10 cellular contexts compared by ENCODE assay signal in genomic region chr17:39634384-39634871, GRCh38. TPM values are rescaled to one million over a fixed set of nuclear protein-coding genes. Genes with fewer than 3 reads are reported as not detected.
DNase-seq lines count a peak whose midpoint lies in the region; ATAC-seq, FAIRE-seq and TF ChIP-seq lines count a peak whose summit lies in the region.
"Had no signal": no experiment of that assay in that cellular context is flagged by ENCODE, and none has a peak within 500 bp of the region (broad histone marks: within the 10 kb centered on the region; RNA-seq: fewer than 3 reads in every experiment).

No MANE protein-coding gene starts in this region.

- H2BK120ac ChIP-seq in H1 (replicated peaks; ENCODE audit: low read depth, low read length): no peak overlapping the region
- H2BK120ac ChIP-seq in neuronal stem cell (ENCODE audit: low read depth, low read length): no peak overlapping the region

- peaks cover 14% of the 10 kb centered on the region for H3K27me3 Mint-ChIP-seq in activated CD4-positive, alpha-beta memory T cell treated with anti-CD3 and anti-CD28 coated beads, Interleukin-2, amount 10 ng/mL, durations not matched to agents 7 days and 5 days

- in situ Hi-C loops in HAP-1 (cut with MboI; ENCODE audit: low sequenced_read_pairs): no loop called here

- H3K36me3 Mint-ChIP-seq in activated CD4-positive, alpha-beta memory T cell treated with anti-CD3 and anti-CD28 coated beads, Interleukin-2, amount 10 ng/mL, durations not matched to agents 7 days and 5 days (ENCODE audit: low read depth): no peaks in the 10 kb centered on the region

- H4K20me1 ChIP-seq in PC-3 (ENCODE audit: low read length): no peaks in the 10 kb centered on the region
- peaks cover 0 to 5% of the 10 kb centered on the region in 2 experiments for H4K20me1 ChIP-seq in H1 (replicated peaks in 1 of 2; ENCODE audit: control insufficient read depth in 1 of 2, insufficient read depth in 2 of 2, low read length in 2 of 2)

- H2BK15ac ChIP-seq in H1 (ENCODE audit: low read length): peak overlapping the region; percentile 48; the same call in 1 of the 2 replicates
- H2BK15ac ChIP-seq in neuronal stem cell (ENCODE audit: low read length): peak overlapping the region; percentile 1

- H3K79me1 ChIP-seq in H1 (ENCODE audit: low read depth, low read length): peaks cover 6% of the 10 kb centered on the region
- H3K79me1 ChIP-seq in neuronal stem cell (ENCODE audit: low read depth, low read length): no peaks in the 10 kb centered on the region

- no peak for ATAC-seq in PC-3
- no peak for ATAC-seq in GM18517 (IDR thresholded peaks at IDR 0.05; ENCODE audit: unreplicated experiment)

- H3K9me3 ChIP-seq in HAP-1 (no peaks in the 10 kb centered on the region), PC-3 (ENCODE audit: low read length) (no peaks in the 10 kb centered on the region), H1 (ENCODE audit: insufficient read depth in 2 of 2, low read depth in 1 of 2, low read length in 1 of 2) (no peaks in the 10 kb centered on the region), neuronal stem cell (replicated peaks in 1 of 2; ENCODE audit: control insufficient read depth in 2 of 2, insufficient read depth in 1 of 2, low read depth in 1 of 2, low read length in 2 of 2) (no peaks in the 10 kb centered on the region)

- TF ChIP-seq EP300 in H1 (IDR thresholded peaks at IDR 0.05; ENCODE audit: borderline replicate concordance in 1 of 2, low read depth in 2 of 2, low read length in 2 of 2): no peak

- H4K5ac ChIP-seq in H1 (ENCODE audit: insufficient read length, low read depth, low read length): no peak overlapping the region

- TF ChIP-seq POLR2A in H1 (IDR thresholded peaks at IDR 0.05; ENCODE audit: control extremely low read depth in 1 of 2, low read depth in 2 of 2, low read length in 2 of 2): no peak

- no peak overlapping the region for H3K4me3 Mint-ChIP-seq in activated CD4-positive, alpha-beta memory T cell treated with anti-CD3 and anti-CD28 coated beads, Interleukin-2, amount 10 ng/mL, durations not matched to agents 7 days and 5 days

- FAIRE-seq in D721Med (lab: Jason Lieb, UNC) (no peak), H1 (lab: Jason Lieb, UNC) (peak; percentile 80)
- FAIRE-seq: TTC549 had no signal

- TF ChIP-seq RAD21 in H1 (IDR thresholded peaks at IDR 0.05 in 1 of 2, conservative IDR thresholded peaks at IDR 0.05 in 1 of 2; ENCODE audit: low read depth in 2 of 2, low read length in 2 of 2): peak; percentile 37 to 47; a peak in 3 of 4 replicates

- H3K23ac ChIP-seq in H1 (ENCODE audit: insufficient read length) (no peak overlapping the region), neuronal stem cell (ENCODE audit: low read depth, low read length, poor library complexity) (no peak overlapping the region)

- H4K8ac ChIP-seq in H1 (ENCODE audit: extremely low read depth, insufficient read depth, low read length) (no peak overlapping the region), neuronal stem cell (ENCODE audit: low read depth, low read length) (no peak overlapping the region)

- no peak overlapping the region for H2AFZ ChIP-seq in PC-3 (ENCODE audit: low read length)
- H2AFZ ChIP-seq in H1 (ENCODE audit: low read length): no peak overlapping the region
- peak overlapping the region; percentile 67 for H2AFZ ChIP-seq in neuronal stem cell (ENCODE audit: low read length)

- H3K36me3 ChIP-seq in HAP-1 (replicated peaks): no peaks in the 10 kb centered on the region
- H3K36me3 ChIP-seq in PC-3 (ENCODE audit: low read depth, low read length): no peaks in the 10 kb centered on the region
- no peaks in the 10 kb centered on the region for H3K36me3 ChIP-seq in H1 (ENCODE audit: control insufficient read depth in 2 of 4, insufficient read depth in 4 of 4, low read length in 3 of 4)
- H3K36me3 ChIP-seq in neuronal stem cell (replicated peaks in 1 of 2; ENCODE audit: control insufficient read depth in 2 of 2, insufficient read depth in 2 of 2, low read length in 2 of 2): no peaks in the 10 kb centered on the region

- no peak overlapping the region for H3K27ac Mint-ChIP-seq in activated CD4-positive, alpha-beta memory T cell treated with anti-CD3 and anti-CD28 coated beads, Interleukin-2, amount 10 ng/mL, durations not matched to agents 7 days and 5 days

- POLR2A ChIA-PET in PC-3 (lab: Charles Lee; ENCODE audit: unreplicated experiment) (no interaction called here), H1 (lab: Charles Lee; ENCODE audit: partially characterized antibody) (interaction anchor here (1.2 to 5.8 kb wide), 4 partner anchors 10 to 53 kb away, joined by 3 to 39 read pairs (median 5); partner anchors contain the start of gene PGAP3)
- POLR2A ChIA-PET in activated CD4-positive, alpha-beta memory T cell treated with anti-CD3 and anti-CD28 coated beads, Interleukin-2, amount 10 ng/mL, durations not matched to agents 7 days and 5 days (lab: Charles Lee): interaction anchor here (0.8 to 1.0 kb wide), 2 partner anchors 11 to 182 kb away, joined by 4 to 7 read pairs; no protein-coding TSS in a partner anchor

- H3K18ac ChIP-seq in H1 (ENCODE audit: extremely low read depth, low read length) (no peak overlapping the region), neuronal stem cell (ENCODE audit: low read length) (no peak overlapping the region)

- H3K4me1 Mint-ChIP-seq in activated CD4-positive, alpha-beta memory T cell treated with anti-CD3 and anti-CD28 coated beads, Interleukin-2, amount 10 ng/mL, durations not matched to agents 7 days and 5 days: peaks cover 40% of the 10 kb centered on the region

- CTCF ChIA-PET in PC-3 (lab: Charles Lee): no interaction called here
- CTCF ChIA-PET in H1 (lab: Charles Lee; ENCODE audit: partially characterized antibody): interaction anchor here (0.6 to 49.2 kb wide), 16 partner anchors 5 to 127 kb away, joined by 3 to 1885 read pairs (median 6); partner anchors contain the start of genes ERBB2, MIEN1, PGAP3 and PNMT
- CTCF ChIA-PET in activated CD4-positive, alpha-beta memory T cell treated with anti-CD3 and anti-CD28 coated beads, Interleukin-2, amount 10 ng/mL, durations not matched to agents 7 days and 5 days (lab: Charles Lee): interaction anchor here (0.9 to 9.1 kb wide), 12 partner anchors 9 to 425 kb away, joined by 3 to 151 read pairs (median 4); partner anchors contain the start of genes PPP1R1B and PSMD3

- H3K27me3 ChIP-seq in HAP-1 (ENCODE audit: low read depth): peaks cover 3% of the 10 kb centered on the region; the same call in 1 of the 2 replicates
- H3K27me3 ChIP-seq in PC-3 (ENCODE audit: low read length): no peaks in the 10 kb centered on the region
- H3K27me3 ChIP-seq in H1 (replicated peaks in 1 of 4; ENCODE audit: control insufficient read depth in 3 of 4, extremely low read depth in 1 of 4, insufficient read depth in 3 of 4, low read length in 3 of 4): 0 out of 7 replicates have a peak, but pooled peaks cover 0 to 3% (median 0%) of the 10 kb centered on the region in 4 experiments
- peaks cover 0 to 24% (median 4%) of the 10 kb centered on the region in 3 experiments for H3K27me3 ChIP-seq in neuronal stem cell (ENCODE audit: control insufficient read depth in 3 of 3, insufficient read depth in 3 of 3, low read depth in 1 of 3, low read length in 3 of 3)

- H3K79me2 ChIP-seq in PC-3 (ENCODE audit: low read length) (peaks cover 25% of the 10 kb centered on the region), H1 (ENCODE audit: control insufficient read depth in 1 of 2, insufficient read depth in 2 of 2, low read length in 2 of 2) (peaks cover 8 to 20% of the 10 kb centered on the region in 2 experiments)

- no peak overlapping the region for H3K56ac ChIP-seq in H1 (replicated peaks; ENCODE audit: insufficient read length, low read depth, low read length)

- H2AK5ac ChIP-seq in H1 (ENCODE audit: low read depth, low read length): 0 out of 2 replicates have a peak overlapping the region, but pooled peaks have one; percentile 41
- no peak overlapping the region for H2AK5ac ChIP-seq in neuronal stem cell (ENCODE audit: low read depth, low read length)

- H3K4me1 ChIP-seq in HAP-1: peaks cover 7% of the 10 kb centered on the region
- peaks cover 33% of the 10 kb centered on the region for H3K4me1 ChIP-seq in PC-3 (ENCODE audit: insufficient read depth, low read length)
- H3K4me1 ChIP-seq in H1 (replicated peaks in 1 of 4; ENCODE audit: control insufficient read depth in 3 of 4, insufficient read depth in 4 of 4, low read length in 3 of 4): peaks cover 15 to 47% (median 37%) of the 10 kb centered on the region in 4 experiments
- H3K4me1 ChIP-seq in neuronal stem cell (ENCODE audit: control insufficient read depth in 2 of 2, insufficient read depth in 1 of 2, low read depth in 1 of 2, low read length in 2 of 2): peaks cover 6 to 16% of the 10 kb centered on the region in 2 donors

- peak overlapping the region; percentile 46; the same call in 1 of the 2 replicates for H2BK5ac ChIP-seq in H1 (ENCODE audit: low read depth, low read length)
- peak overlapping the region; percentile 17 for H2BK5ac ChIP-seq in neuronal stem cell (ENCODE audit: low read length)

- 40% methylated on average over 2 of the region's 2 CpGs; no CpG with 5 or more reads in 1 of the 2 experiments for WGBS in H1 (ENCODE audit: extremely low coverage in 1 of 2, insufficient coverage in 1 of 2, insufficient read length in 1 of 2, insufficient replicate concordance in 2 of 2, low coverage in 1 of 2, low lambda C conversion rate in 2 of 2, missing lambda C conversion rate in 1 of 2), 2 experiments
- no CpG with 5 or more reads among the region's 2 CpGs for WGBS in neuronal stem cell (ENCODE audit: extremely low coverage in 2 of 2, insufficient read length in 2 of 2, insufficient replicate concordance in 1 of 2), 2 donors

- H3K4ac ChIP-seq in H1 (replicated peaks; ENCODE audit: insufficient read length, low read depth, low read length) (no peak overlapping the region), neuronal stem cell (ENCODE audit: low read length) (no peak overlapping the region)

- DNase-seq in D721Med (ENCODE audit: insufficient read length, low spot score) (no peak), HAP-1 (ENCODE audit: low spot score in 2 of 2) (peak; percentile 35 to 61), PC-3 (peak; percentile 55), H1 (ENCODE audit: low read depth in 1 of 2, low spot score in 2 of 2) (no peak), neuronal stem cell (ENCODE audit: low spot score) (no peak), cerebellar nuclear complex (lab: John Stamatoyannopoulos, UW) (no peak)
- no peak for DNase-seq in activated CD4-positive, alpha-beta memory T cell treated with anti-CD3 and anti-CD28 coated beads, Interleukin-2, amount 10 ng/mL, durations not matched to agents 7 days and 5 days

- no peak overlapping the region for H3K4me3 ChIP-seq in HAP-1
- H3K4me3 ChIP-seq in PC-3 (ENCODE audit: low read length): no peak overlapping the region
- no peak overlapping the region for H3K4me3 ChIP-seq in H1 (ENCODE audit: extremely low read depth in 1 of 4, insufficient read depth in 2 of 4, low read depth in 3 of 4, low read length in 4 of 4)
- no peak overlapping the region for H3K4me3 ChIP-seq in neuronal stem cell (ENCODE audit: low read length in 2 of 2)

- H3K9ac ChIP-seq in PC-3 (ENCODE audit: low read length) (no peak overlapping the region), H1 (replicated peaks in 1 of 4; ENCODE audit: extremely low read depth in 1 of 4, low read depth in 3 of 4, low read length in 3 of 4) (no peak overlapping the region), neuronal stem cell (ENCODE audit: low read depth, low read length, poor library complexity) (no peak overlapping the region)

- intact Hi-C loops in PC-3 (cut with micrococcal nuclease): no loop called here

- no peaks in the 10 kb centered on the region for H3K9me3 Mint-ChIP-seq in activated CD4-positive, alpha-beta memory T cell treated with anti-CD3 and anti-CD28 coated beads, Interleukin-2, amount 10 ng/mL, durations not matched to agents 7 days and 5 days

- H3K14ac ChIP-seq in H1 (ENCODE audit: insufficient read length): no peak overlapping the region
- no peak overlapping the region for H3K14ac ChIP-seq in neuronal stem cell (ENCODE audit: low read length)

- H3K4me2 ChIP-seq in PC-3 (ENCODE audit: low read length) (no peak overlapping the region), H1 (ENCODE audit: insufficient read depth in 1 of 2, low read depth in 2 of 2, low read length in 2 of 2) (no peak overlapping the region; a peak in 1 of 4 replicates), neuronal stem cell (ENCODE audit: insufficient read depth, low read length, poor library complexity, severe bottlenecking) (no peak overlapping the region)

- H3K27ac ChIP-seq in PC-3 (ENCODE audit: low read length) (no peak overlapping the region), H1 (ENCODE audit: low read depth, low read length) (no peak overlapping the region), neuronal stem cell (replicated peaks; ENCODE audit: low read length) (no peak overlapping the region)

- H2BK12ac ChIP-seq in H1 (ENCODE audit: low read depth, low read length): peak overlapping the region; percentile 27; the same call in 1 of the 2 replicates
- no peak overlapping the region for H2BK12ac ChIP-seq in neuronal stem cell (ENCODE audit: low read length)

- H4K91ac ChIP-seq in H1 (replicated peaks; ENCODE audit: insufficient read length, low read length) (no peak overlapping the region), neuronal stem cell (ENCODE audit: low read depth, low read length, poor library complexity) (no peak overlapping the region)

- no TSS peak for BruUV-seq in PC-3 (replicated peaks; lab: Mats Ljungman, UMichigan)

- H3K23me2 ChIP-seq in H1 (ENCODE audit: low read depth, low read length): peaks cover 8% of the 10 kb centered on the region; the same call in 1 of the 2 replicates

- no peaks in the 10 kb centered on the region for H3K9me2 ChIP-seq in PC-3 (replicated peaks; ENCODE audit: low read length)

- TF ChIP-seq CTCF in D721Med (IDR thresholded peaks at IDR 0.05; ENCODE audit: insufficient read depth, missing control alignments) (peak; percentile 83), PC-3 (conservative IDR thresholded peaks at IDR 0.05; ENCODE audit: low read depth, low read length) (peak; percentile 77), H1 (IDR thresholded peaks at IDR 0.05; ENCODE audit: control extremely low read depth in 1 of 3, insufficient read depth in 1 of 3, low read depth in 1 of 3, low read length in 3 of 3) (peak in 2 of 3 experiments; percentile 60 to 70; a peak in 3 of 4 replicates)

- H2BK20ac ChIP-seq in H1 (ENCODE audit: low read length): no peak overlapping the region

- H3F3A ChIP-seq in PC-3 (ENCODE audit: low read length, unreplicated experiment): no peaks in the 10 kb centered on the region

RNA-seq across cellular contexts. Expression of gene STARD3, which starts 2.5 kb away (rescaled TPM):
- 30.5 and 56.4 TPM in 2 replicates for total RNA-seq in PC-3 (2014; rRNA removed)
- total RNA-seq in H1 (2021; fragmentation: NEBNext Ultra II Directional; extraction: Animal tissue kit (Norgen Biotek cat#: 25700)): 47.6 and 56.7 TPM in 2 replicates
- 80.3 and 116 TPM in 2 replicates for polyA plus RNA-seq in H1 (2011; rRNA removed)
- polyA plus RNA-seq in H1 (2011; cell fraction: cytosol; rRNA removed): 80.2 TPM
- 203 TPM for polyA plus RNA-seq in H1 (2011; cell fraction: nucleus; rRNA removed)
- polyA plus RNA-seq in H1 (2012, experiment 1 of 2): 54.2 to 69.5 TPM (median 56.8 TPM) in 4 replicates
- 61.3 TPM for polyA plus RNA-seq in H1 (2012, experiment 2 of 2)
- polyA plus RNA-seq in H1 (2013, experiment 1 of 2): 80.5 TPM
- polyA plus RNA-seq in H1 (2013, experiment 2 of 2): 91.9 TPM
- polyA minus RNA-seq in H1 (2011; rRNA and poly(A)+ RNA removed): 78.6 and 84.8 TPM in 2 replicates
- 37.6 TPM for polyA minus RNA-seq in H1 (2011; cell fraction: cytosol; rRNA and poly(A)+ RNA removed)
- polyA minus RNA-seq in H1 (2011; cell fraction: nucleus; rRNA and poly(A)+ RNA removed): 53.7 TPM
- 65.0 TPM for polyA plus RNA-seq in neuronal stem cell (2013, experiment 1 of 2)
- 70.1 TPM for polyA plus RNA-seq in neuronal stem cell (2013, experiment 2 of 2)
- 10 to 100 TPM; 72.0 to 73.7 TPM for total RNA-seq in activated CD4-positive, alpha-beta memory T cell treated with anti-CD3 and anti-CD28 coated beads, Interleukin-2, amount 10 ng/mL, durations not matched to agents 7 days and 5 days

RNA-seq across cellular contexts. Expression of gene PPP1R1B, which starts 7.7 kb away (rescaled TPM):
- 2.9 and 3.1 TPM in 2 replicates for total RNA-seq in PC-3 (2014; rRNA removed)
- 9.4 and 10.7 TPM in 2 replicates for total RNA-seq in H1 (2021; fragmentation: NEBNext Ultra II Directional; extraction: Animal tissue kit (Norgen Biotek cat#: 25700))
- polyA plus RNA-seq in H1 (2011; rRNA removed): 21.0 and 22.3 TPM in 2 replicates
- 15.9 TPM for polyA plus RNA-seq in H1 (2011; cell fraction: cytosol; rRNA removed)
- 15.3 TPM for polyA plus RNA-seq in H1 (2011; cell fraction: nucleus; rRNA removed)
- 13.4 to 19.6 TPM (median 17.0 TPM) in 4 replicates for polyA plus RNA-seq in H1 (2012, experiment 1 of 2)
- 22.0 TPM for polyA plus RNA-seq in H1 (2012, experiment 2 of 2)
- 10.8 TPM for polyA plus RNA-seq in H1 (2013, experiment 1 of 2)
- 11.3 TPM for polyA plus RNA-seq in H1 (2013, experiment 2 of 2)
- 9.1 and 11.8 TPM in 2 replicates for polyA minus RNA-seq in H1 (2011; rRNA and poly(A)+ RNA removed)
- 7.9 TPM for polyA minus RNA-seq in H1 (2011; cell fraction: cytosol; rRNA and poly(A)+ RNA removed)
- 4.6 TPM for polyA minus RNA-seq in H1 (2011; cell fraction: nucleus; rRNA and poly(A)+ RNA removed)
- 0.39 TPM for polyA plus RNA-seq in neuronal stem cell (2013, experiment 1 of 2)
- 0.21 TPM for polyA plus RNA-seq in neuronal stem cell (2013, experiment 2 of 2)
- not detected for total RNA-seq in activated CD4-positive, alpha-beta memory T cell treated with anti-CD3 and anti-CD28 coated beads, Interleukin-2, amount 10 ng/mL, durations not matched to agents 7 days and 5 days

RNA-seq across cellular contexts. Expression of gene NEUROD2, which starts 26.7 kb away (rescaled TPM):
- not detected in 2 replicates for total RNA-seq in PC-3 (2014; rRNA removed)
- not detected in 2 replicates for total RNA-seq in H1 (2021; fragmentation: NEBNext Ultra II Directional; extraction: Animal tissue kit (Norgen Biotek cat#: 25700))
- polyA plus RNA-seq in H1 (2011; rRNA removed): not detected in 2 replicates
- not detected for polyA plus RNA-seq in H1 (2011; cell fraction: cytosol; rRNA removed)
- polyA plus RNA-seq in H1 (2011; cell fraction: nucleus; rRNA removed): not detected
- not detected in 4 replicates for polyA plus RNA-seq in H1 (2012, experiment 1 of 2)
- polyA plus RNA-seq in H1 (2012, experiment 2 of 2): 0.12 TPM
- polyA plus RNA-seq in H1 (2013, experiment 1 of 2): 0.02 TPM
- polyA plus RNA-seq in H1 (2013, experiment 2 of 2): 0.02 TPM
- not detected in 2 replicates for polyA minus RNA-seq in H1 (2011; rRNA and poly(A)+ RNA removed)
- polyA minus RNA-seq in H1 (2011; cell fraction: cytosol; rRNA and poly(A)+ RNA removed): not detected
- not detected for polyA minus RNA-seq in H1 (2011; cell fraction: nucleus; rRNA and poly(A)+ RNA removed)
- polyA plus RNA-seq in neuronal stem cell (2013, experiment 1 of 2): not detected
- not detected for polyA plus RNA-seq in neuronal stem cell (2013, experiment 2 of 2)
- not detected for total RNA-seq in activated CD4-positive, alpha-beta memory T cell treated with anti-CD3 and anti-CD28 coated beads, Interleukin-2, amount 10 ng/mL, durations not matched to agents 7 days and 5 days
- total RNA-seq: skeletal muscle tissue had no signal

RNA-seq across cellular contexts. Expression of gene TCAP, which starts 30.7 kb away (rescaled TPM):
- 0.12 and 0.51 TPM in 2 replicates for total RNA-seq in PC-3 (2014; rRNA removed)
- total RNA-seq in H1 (2021; fragmentation: NEBNext Ultra II Directional; extraction: Animal tissue kit (Norgen Biotek cat#: 25700)): 1.4 TPM in 2 replicates
- 0.82 and 1.3 TPM in 2 replicates for polyA plus RNA-seq in H1 (2011; rRNA removed)
- 1.2 TPM for polyA plus RNA-seq in H1 (2011; cell fraction: cytosol; rRNA removed)
- 8.9 TPM for polyA plus RNA-seq in H1 (2011; cell fraction: nucleus; rRNA removed)
- polyA plus RNA-seq in H1 (2012, experiment 1 of 2): 1.7 to 2.6 TPM (median 2.3 TPM) in 4 replicates
- polyA plus RNA-seq in H1 (2012, experiment 2 of 2): 1.4 TPM
- polyA plus RNA-seq in H1 (2013, experiment 1 of 2): 0.49 TPM
- polyA plus RNA-seq in H1 (2013, experiment 2 of 2): 0.48 TPM
- 1.1 and 1.3 TPM in 2 replicates for polyA minus RNA-seq in H1 (2011; rRNA and poly(A)+ RNA removed)
- 1.4 TPM for polyA minus RNA-seq in H1 (2011; cell fraction: cytosol; rRNA and poly(A)+ RNA removed)
- 4.2 TPM for polyA minus RNA-seq in H1 (2011; cell fraction: nucleus; rRNA and poly(A)+ RNA removed)
- polyA plus RNA-seq in neuronal stem cell (2013, experiment 1 of 2): 0.88 TPM
- 0.87 TPM for polyA plus RNA-seq in neuronal stem cell (2013, experiment 2 of 2)
- 1 to 10 TPM; 1.3 to 1.5 TPM for total RNA-seq in activated CD4-positive, alpha-beta memory T cell treated with anti-CD3 and anti-CD28 coated beads, Interleukin-2, amount 10 ng/mL, durations not matched to agents 7 days and 5 days

RNA-seq across cellular contexts. Expression of gene PNMT, which starts 33.8 kb away (rescaled TPM):
- 1.2 and 1.4 TPM in 2 replicates for total RNA-seq in PC-3 (2014; rRNA removed)
- total RNA-seq in H1 (2021; fragmentation: NEBNext Ultra II Directional; extraction: Animal tissue kit (Norgen Biotek cat#: 25700)): 4.4 and 5.6 TPM in 2 replicates
- polyA plus RNA-seq in H1 (2011; rRNA removed): 10.5 and 10.9 TPM in 2 replicates
- 8.1 TPM for polyA plus RNA-seq in H1 (2011; cell fraction: cytosol; rRNA removed)
- 10.0 TPM for polyA plus RNA-seq in H1 (2011; cell fraction: nucleus; rRNA removed)
- polyA plus RNA-seq in H1 (2012, experiment 1 of 2): 4.3 to 8.6 TPM (median 7.6 TPM) in 4 replicates
- polyA plus RNA-seq in H1 (2012, experiment 2 of 2): 5.6 TPM
- polyA plus RNA-seq in H1 (2013, experiment 1 of 2): 3.4 TPM
- 3.4 TPM for polyA plus RNA-seq in H1 (2013, experiment 2 of 2)
- polyA minus RNA-seq in H1 (2011; rRNA and poly(A)+ RNA removed): 0.95 and 1.4 TPM in 2 replicates
- polyA minus RNA-seq in H1 (2011; cell fraction: cytosol; rRNA and poly(A)+ RNA removed): 4.9 TPM
- polyA minus RNA-seq in H1 (2011; cell fraction: nucleus; rRNA and poly(A)+ RNA removed): 1.7 TPM
- polyA plus RNA-seq in neuronal stem cell (2013, experiment 1 of 2): 0.95 TPM
- polyA plus RNA-seq in neuronal stem cell (2013, experiment 2 of 2): 1.0 TPM
- total RNA-seq in activated CD4-positive, alpha-beta memory T cell treated with anti-CD3 and anti-CD28 coated beads, Interleukin-2, amount 10 ng/mL, durations not matched to agents 7 days and 5 days: not detected

Comparison
In these comparisons a context has a peak if more than half of its experiments do, and no peak if none do; other contexts are left out.
1. DNase-seq: peak in HAP-1 (2 of 2) and PC-3 (single experiment); none in D721Med (single experiment), H1 (0 of 2), neuronal stem cell (single experiment), activated CD4-positive, alpha-beta memory T cell treated with anti-CD3 and anti-CD28 coated beads, Interleukin-2, amount 10 ng/mL, durations not matched to agents 7 days and 5 days (single experiment) and cerebellar nuclear complex (0 of 2).
2. Peak in every context shown above with its lines, with median percentiles within 50 percentile points of each other: CTCF ChIP-seq.